Comparison of ENCODE assay signal across 20 cellular contexts in the genomic region with DNA sequence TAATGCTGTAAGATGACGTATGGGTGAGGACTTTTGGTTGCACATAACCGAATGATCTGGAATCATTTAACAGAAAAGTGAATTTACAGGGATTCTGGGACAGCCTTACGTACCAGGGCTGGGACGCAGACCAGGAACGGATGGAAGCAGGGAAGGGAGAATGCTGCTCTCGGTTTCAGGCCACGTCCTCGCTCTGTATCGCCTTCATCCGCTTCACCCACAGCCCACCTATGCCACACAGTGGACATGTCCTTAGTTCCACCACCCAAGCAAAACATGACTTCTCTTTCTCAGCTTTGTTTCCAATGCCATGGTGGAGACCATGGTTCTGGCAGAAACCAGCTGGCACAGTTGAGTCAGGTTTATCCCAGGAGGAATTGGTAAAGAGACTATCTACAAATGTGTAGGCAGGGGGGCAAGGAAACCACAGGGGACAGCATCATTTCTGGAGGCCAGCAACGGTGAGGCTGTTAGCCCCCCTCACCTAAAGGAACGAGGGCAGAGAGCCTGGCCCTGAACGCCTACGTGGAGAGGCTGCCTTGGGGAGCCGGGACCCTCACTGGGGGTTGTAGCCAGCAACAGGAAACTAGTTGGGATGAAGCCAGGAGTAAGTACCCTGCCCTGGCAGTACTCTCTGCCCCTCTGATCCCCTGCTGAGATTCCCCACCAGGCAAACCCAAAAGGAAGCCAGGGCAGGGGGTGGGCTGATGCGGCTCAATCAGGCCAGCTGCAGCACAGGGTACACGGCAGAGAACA.
"Had no signal": no experiment of that assay in that cellular context is flagged by ENCODE, and none has a peak within 500 bp of the region (broad histone marks: within the 10 kb centered on the region; RNA-seq: fewer than 3 reads in every experiment).

No MANE protein-coding gene starts in this region.

- H3K27ac ChIP-seq: cardiac muscle cell, foreskin keratinocyte, psoas muscle, right lobe of liver, suprapubic skin had no signal

- H3K4me1 ChIP-seq: foreskin keratinocyte, psoas muscle, right lobe of liver, suprapubic skin had no signal

- H3K4me3 ChIP-seq: cardiac muscle cell, psoas muscle, right lobe of liver, smooth muscle cell, suprapubic skin had no signal

- DNase-seq: activated B cell treated with CpG ODN at 0.5 μM for 24 hours; activated CD4-positive, alpha-beta T cell treated with anti-CD3 and anti-CD28 coated beads, Interleukin-2, amount 10 ng/mL, durations not matched to agents 24 days and 14 days; activated CD8-positive, alpha-beta T cell treated with anti-CD3 and anti-CD28 coated beads, Interleukin-2, amount 10 ng/mL, durations not matched to agents 7 days and 5 days; activated T-cell treated with anti-CD3 and anti-CD28 coated beads for 4 hours; foreskin keratinocyte; glutamatergic neuron; hypothalamus; mesenchymal stem cell; occipital lobe; psoas muscle; stimulated activated CD4-positive, alpha-beta T cell treated with anti-CD3 and anti-CD28 coated beads, Interleukin-4, amount 100 ng/mL, for 4 hours; stimulated activated naive CD8-positive, alpha-beta T cell treated with anti-CD3 and anti-CD28 coated beads, Interleukin-15, Interleukin-2, amounts not matched to agents 100 U/mL and 50 U/mL, for 24 hours; trophoblast cell had no signal

- H3K27me3 ChIP-seq: cardiac muscle cell, foreskin keratinocyte, right lobe of liver had no signal

- H3K27ac Mint-ChIP-seq: activated B cell treated with CpG ODN at 0.5 μM for 24 hours; activated CD4-positive, alpha-beta T cell treated with anti-CD3 and anti-CD28 coated beads, Interleukin-2, amount 10 ng/mL, durations not matched to agents 24 days and 14 days; activated CD8-positive, alpha-beta T cell treated with anti-CD3 and anti-CD28 coated beads, Interleukin-2, amount 10 ng/mL, durations not matched to agents 7 days and 5 days; nephron; T-helper 2 cell treated with Interferon-gamma antibody and Interleukin-4, amounts not matched to agents 5 μg/mL and 100 μg/mL, for 36 hours had no signal

- H3K36me3 Mint-ChIP-seq: activated naive CD4-positive, alpha-beta T cell treated with anti-CD3 and anti-CD28 coated beads, Interleukin-2, amount 50 U/mL, for 72 hours had no signal

- ATAC-seq: foreskin keratinocyte; right lobe of liver; stimulated activated naive CD8-positive, alpha-beta T cell treated with anti-CD3 and anti-CD28 coated beads, Interleukin-15, Interleukin-2, amounts not matched to agents 100 U/mL and 50 U/mL, for 24 hours had no signal

- H3K9me3 Mint-ChIP-seq: activated B cell treated with CpG ODN at 0.5 μM for 24 hours; activated CD4-positive, alpha-beta T cell treated with anti-CD3 and anti-CD28 coated beads, Interleukin-2, amount 10 ng/mL, durations not matched to agents 24 days and 14 days; activated naive CD4-positive, alpha-beta T cell treated with anti-CD3 and anti-CD28 coated beads, Interleukin-2, amount 50 U/mL, for 72 hours; T-helper 2 cell treated with Interferon-gamma antibody and Interleukin-4, amounts not matched to agents 5 μg/mL and 100 μg/mL, for 36 hours had no signal

- H3K4me1 Mint-ChIP-seq: activated CD4-positive, alpha-beta T cell treated with anti-CD3 and anti-CD28 coated beads, Interleukin-2, amount 10 ng/mL, durations not matched to agents 24 days and 14 days had no signal

- H3K4me3 Mint-ChIP-seq: activated B cell treated with CpG ODN at 0.5 μM for 24 hours; activated CD4-positive, alpha-beta T cell treated with anti-CD3 and anti-CD28 coated beads, Interleukin-2, amount 10 ng/mL, durations not matched to agents 24 days and 14 days; activated CD8-positive, alpha-beta T cell treated with anti-CD3 and anti-CD28 coated beads, Interleukin-2, amount 10 ng/mL, durations not matched to agents 7 days and 5 days; nephron; T-helper 2 cell treated with Interferon-gamma antibody and Interleukin-4, amounts not matched to agents 5 μg/mL and 100 μg/mL, for 36 hours had no signal

- H3K9me3 ChIP-seq: psoas muscle, right lobe of liver, suprapubic skin had no signal

- H3K4me2 ChIP-seq: smooth muscle cell had no signal

- H3K36me3 ChIP-seq: cardiac muscle cell, right lobe of liver, suprapubic skin had no signal
